Comparison of ENCODE assay signal across 25 cellular contexts in the genomic region with DNA sequence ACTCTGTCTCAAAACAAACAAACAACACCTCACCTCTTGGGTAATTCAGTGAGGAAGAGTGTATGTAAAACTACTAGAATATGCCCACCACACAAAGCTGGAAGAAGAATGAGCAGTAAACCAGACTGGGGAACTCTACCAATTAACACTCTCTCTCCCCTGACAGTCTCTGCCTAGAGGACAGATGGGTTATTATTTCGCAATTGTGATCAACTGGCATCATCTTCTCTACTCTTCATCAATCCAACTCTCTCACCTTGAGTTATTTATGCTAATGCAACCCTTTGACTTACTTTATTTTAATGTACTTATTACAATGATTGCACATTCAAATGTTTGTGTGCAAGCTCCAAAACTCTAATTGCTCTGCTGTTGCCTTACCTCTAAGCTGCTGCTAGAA.
"Had no signal": no experiment of that assay in that cellular context is flagged by ENCODE, and none has a peak within 500 bp of the region (broad histone marks: within the 10 kb centered on the region; RNA-seq: fewer than 3 reads in every experiment).

No MANE protein-coding gene starts in this region.

- ATAC-seq: esophagus mucosa; gastrocnemius medialis; left ventricle myocardium superior; lower lobe of right lung; naive thymus-derived CD8-positive, alpha-beta T cell; stimulated activated effector memory CD8-positive, alpha-beta T cell treated with anti-CD3 and anti-CD28 coated beads, Interleukin-12 subunit alpha, Interleukin-12 subunit beta, amount 100 ng/mL, for 72 hours; stimulated activated naive CD8-positive, alpha-beta T cell treated with anti-CD3 and anti-CD28 coated beads, Interleukin-15, Interleukin-2, amounts not matched to agents 100 U/mL and 50 U/mL, for 24 hours had no signal

- FAIRE-seq: keratinocyte had no signal

- H3K27me3 Mint-ChIP-seq: dendritic cell treated with granulocyte-macrophage colony-stimulating factor and Interleukin-4, amounts not matched to agents 40 ng/mL and 50 ng/mL, for 4 days; naive thymus-derived CD8-positive, alpha-beta T cell; type B pancreatic cell had no signal

- H3K27ac Mint-ChIP-seq: dendritic cell treated with granulocyte-macrophage colony-stimulating factor and Interleukin-4, amounts not matched to agents 40 ng/mL and 50 ng/mL, for 4 days; endodermal cell; nephron progenitor cell; stimulated activated effector memory CD8-positive, alpha-beta T cell treated with anti-CD3 and anti-CD28 coated beads, Interleukin-12 subunit alpha, Interleukin-12 subunit beta, amount 100 ng/mL, for 72 hours; type B pancreatic cell had no signal

- H3K4me3 ChIP-seq: gastrocnemius medialis, lower lobe of right lung, prostate gland, right atrium auricular region, sigmoid colon, testis, tibial artery had no signal

- H3K27ac ChIP-seq: epithelial cell of prostate, gastrocnemius medialis, lower lobe of right lung, prostate gland, right atrium auricular region, sigmoid colon, testis, tibial artery had no signal

- H3K9me3 Mint-ChIP-seq: dendritic cell treated with granulocyte-macrophage colony-stimulating factor and Interleukin-4, amounts not matched to agents 40 ng/mL and 50 ng/mL, for 4 days; endodermal cell; naive thymus-derived CD8-positive, alpha-beta T cell; nephron progenitor cell; stimulated activated effector memory CD8-positive, alpha-beta T cell treated with anti-CD3 and anti-CD28 coated beads, Interleukin-12 subunit alpha, Interleukin-12 subunit beta, amount 100 ng/mL, for 72 hours; type B pancreatic cell had no signal

- H3K27me3 ChIP-seq: gastrocnemius medialis, right atrium auricular region, sigmoid colon, testis, tibial artery had no signal

- H3K4me3 Mint-ChIP-seq: dendritic cell treated with granulocyte-macrophage colony-stimulating factor and Interleukin-4, amounts not matched to agents 40 ng/mL and 50 ng/mL, for 4 days; endodermal cell; naive thymus-derived CD8-positive, alpha-beta T cell; nephron progenitor cell; stimulated activated effector memory CD8-positive, alpha-beta T cell treated with anti-CD3 and anti-CD28 coated beads, Interleukin-12 subunit alpha, Interleukin-12 subunit beta, amount 100 ng/mL, for 72 hours; type B pancreatic cell had no signal

- DNase-seq: effector CD8-positive, alpha-beta T cell; endodermal cell; foreskin fibroblast; gastrocnemius medialis; head of caudate nucleus; left ventricle myocardium superior; lower lobe of right lung; naive thymus-derived CD8-positive, alpha-beta T cell; nephron progenitor cell; nucleus accumbens; sigmoid colon; stimulated activated CD4-positive, alpha-beta T cell treated with anti-CD3 and anti-CD28 coated beads, Interleukin-2, amount 100 ng/mL, for 24 hours; stimulated activated CD4-positive, alpha-beta T cell treated with anti-CD3 and anti-CD28 coated beads, Interleukin-4, amount 100 ng/mL, for 24 hours; stimulated activated naive CD8-positive, alpha-beta T cell treated with anti-CD3 and anti-CD28 coated beads, Interleukin-15, Interleukin-2, amounts not matched to agents 100 U/mL and 50 U/mL, for 24 hours; substantia nigra; testis; tibial artery had no signal

- H3K9me3 ChIP-seq: gastrocnemius medialis, lower lobe of right lung, prostate gland, right atrium auricular region, sigmoid colon, testis, tibial artery had no signal

- H3K36me3 Mint-ChIP-seq: naive thymus-derived CD8-positive, alpha-beta T cell; stimulated activated effector memory CD8-positive, alpha-beta T cell treated with anti-CD3 and anti-CD28 coated beads, Interleukin-12 subunit alpha, Interleukin-12 subunit beta, amount 100 ng/mL, for 72 hours; type B pancreatic cell had no signal

- H3K36me3 ChIP-seq: gastrocnemius medialis, lower lobe of right lung, prostate gland, right atrium auricular region, sigmoid colon, tibial artery had no signal

- H3K4me1 ChIP-seq: prostate gland had no signal
